8 cellular contexts compared by ENCODE assay signal in the genomic region with DNA sequence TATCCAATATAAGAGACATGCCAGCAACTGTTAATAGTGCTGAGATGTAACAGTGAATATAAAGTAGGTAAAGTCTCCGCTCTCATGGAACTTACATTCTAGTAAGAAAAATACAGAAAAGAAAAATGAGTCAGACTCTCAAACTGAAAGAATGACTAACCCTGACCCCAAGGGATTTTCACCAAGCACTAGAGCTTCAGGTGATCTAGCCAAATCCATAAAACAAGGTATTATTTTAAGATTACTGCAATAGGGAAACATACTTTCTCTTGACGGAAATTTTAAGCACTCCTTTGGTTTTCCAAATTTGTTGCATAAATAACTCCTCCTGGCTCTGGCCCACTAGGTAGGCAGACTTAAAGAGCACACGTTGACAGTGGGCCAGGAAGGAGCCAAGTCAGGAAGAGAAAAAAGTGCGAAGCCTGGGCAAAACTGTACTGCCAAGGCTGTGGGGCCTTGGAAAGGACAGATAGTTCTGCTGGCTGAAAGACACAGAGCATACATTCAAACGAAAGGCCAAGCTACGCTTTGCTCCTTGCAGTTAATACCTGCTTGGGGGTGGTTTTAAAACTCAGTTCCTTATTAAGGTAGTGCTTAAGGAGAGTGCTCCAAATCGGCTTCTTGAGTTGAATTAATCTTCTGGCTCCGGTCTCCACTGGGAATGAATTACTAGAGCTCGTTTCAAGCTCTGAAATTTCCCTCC. TPM values are rescaled to one million over a fixed set of nuclear protein-coding genes. Genes with fewer than 3 reads are reported as not detected.
A peak's percentile ranks its signal among the peaks of the same experiment; 100 is the strongest.
DNase-seq lines count a peak whose midpoint lies in the region; ATAC-seq and TF ChIP-seq lines count a peak whose summit lies in the region.

No MANE protein-coding gene starts in this region.

- ATAC-seq in GM21447 (IDR thresholded peaks at IDR 0.05; ENCODE audit: unreplicated experiment): peak; percentile 50

- H3K27ac Mint-ChIP-seq in brain: peak overlapping the region; percentile 76 to 94 (median 79)

- peaks cover 5% of the 10 kb centered on the region for H3K4me1 ChIP-seq in mesodermal cell (ENCODE audit: control insufficient read depth, insufficient read depth, low read length, poor library complexity, severe bottlenecking)
- H3K4me1 ChIP-seq in vagina: peaks cover 25% of the 10 kb centered on the region

- H3K27me3 Mint-ChIP-seq in brain: peaks cover 5% of the 10 kb centered on the region

- WGBS in mesodermal cell (ENCODE audit: insufficient coverage in 2 of 2), 2 experiments: 49 to 59% methylated on average over 5 to 7 of the region's 9 CpGs

- no peaks in the 10 kb centered on the region for H3K27me3 ChIP-seq in vagina

- peak overlapping the region; percentile 91 for H3K4me3 ChIP-seq in Jurkat, Clone E6-1 (ENCODE audit: low read length)
- H3K4me3 ChIP-seq in mesodermal cell (ENCODE audit: extremely low read depth, insufficient read depth, low read length, poor library complexity, severe bottlenecking) (peak overlapping the region; percentile 95), vagina (peak overlapping the region; percentile 68 to 77)

- H3K4me1 Mint-ChIP-seq in brain: peaks cover 58% of the 10 kb centered on the region

- H3K27ac ChIP-seq in mesodermal cell (ENCODE audit: low read depth, low read length, severe bottlenecking) (no peak overlapping the region), vagina (peak overlapping the region; percentile 29)

- H3K9me3 Mint-ChIP-seq in brain: no peaks in the 10 kb centered on the region

- H3K9me3 ChIP-seq in mesodermal cell (ENCODE audit: control insufficient read depth, low read length) (no peaks in the 10 kb centered on the region), vagina (no peaks in the 10 kb centered on the region)

- TF ChIP-seq POLR2A in vagina (IDR thresholded peaks at IDR 0.05): no peak

- peak overlapping the region; percentile 89 to 100 (median 94) for H3K4me3 Mint-ChIP-seq in brain

- H3K36me3 Mint-ChIP-seq in brain: peaks cover 18% of the 10 kb centered on the region

- intact Hi-C loops in vagina (cut with DNase I): loop anchor here (10.0 kb wide), 1 partner anchor 218 kb away; the partner anchor contains the start of gene SETD6

- no peak for TF ChIP-seq CTCF in brain (conservative IDR thresholded peaks at IDR 0.05)
- TF ChIP-seq CTCF in vagina (IDR thresholded peaks at IDR 0.05): no peak

- peaks cover 16% of the 10 kb centered on the region for H3K36me3 ChIP-seq in mesodermal cell (ENCODE audit: control insufficient read depth, insufficient read depth, low read length)
- H3K36me3 ChIP-seq in vagina: no peaks in the 10 kb centered on the region

- DNase-seq in EL (peak; percentile 40), vagina (ENCODE audit: extremely low spot score in 2 of 2) (no peak), NCI-H1417 (lab: John Stamatoyannopoulos, UW) (no peak), NCI-H1436 (lab: John Stamatoyannopoulos, UW) (no peak)
- no peak for DNase-seq in Jurkat, Clone E6-1 (ENCODE audit: low read depth, low spot score)

RNA-seq across cellular contexts. Expression of gene GOT2, which starts 1.4 kb away (rescaled TPM):
- 107 TPM for polyA plus RNA-seq in Jurkat, Clone E6-1 (2012; ENCODE audit: insufficient read depth, insufficient read length)
- 156 TPM for polyA plus RNA-seq in brain (ENCODE audit: insufficient read depth, low read depth, low replicate concordance)
- polyA plus RNA-seq in mesodermal cell (2013, experiment 1 of 2): 105 TPM
- polyA plus RNA-seq in mesodermal cell (2013, experiment 2 of 2): 94.4 TPM
- total RNA-seq in vagina: 57.5 TPM

RNA-seq across cellular contexts. Expression of gene SLC38A7, which starts 48.1 kb away (rescaled TPM):
- polyA plus RNA-seq in Jurkat, Clone E6-1 (2012; ENCODE audit: insufficient read depth, insufficient read length): 8.8 TPM
- polyA plus RNA-seq in brain (ENCODE audit: insufficient read depth, low read depth, low replicate concordance): 9.7 TPM
- 17.7 TPM for polyA plus RNA-seq in mesodermal cell (2013, experiment 1 of 2)
- 16.5 TPM for polyA plus RNA-seq in mesodermal cell (2013, experiment 2 of 2)
- total RNA-seq in vagina: 18.7 TPM
